Comparison of ENCODE assay signal across 8 cellular contexts in genomic region chr12:49903700-49904423, GRCh38. TPM values are rescaled to one million over a fixed set of nuclear protein-coding genes. Genes with fewer than 3 reads are reported as not detected.
A peak's percentile ranks its signal among the peaks of the same experiment; 100 is the strongest.
DNase-seq lines count a peak whose midpoint lies in the region; ATAC-seq and TF ChIP-seq lines count a peak whose summit lies in the region.

FAIM2 (minus strand) TSS chr12:49903900; CDS start chr12:49903792, 108 bp downstream.

- H3K27ac ChIP-seq in lung (ENCODE audit: low read depth in 1 of 2, low read length in 1 of 2) = no peak within 1 kb of the TSS

- peak; percentile 49 for ATAC-seq in lung (ENCODE audit: insufficient read depth, low FRiP score)
- no peak for ATAC-seq in GM21390 (IDR thresholded peaks at IDR 0.05; ENCODE audit: unreplicated experiment)
- no peak for ATAC-seq in GM19452 (IDR thresholded peaks at IDR 0.05; ENCODE audit: unreplicated experiment)

- no peaks in the 10 kb centered on the region for H3K27me3 ChIP-seq in lung (ENCODE audit: control insufficient read depth, insufficient read depth)

- H3K4me3 ChIP-seq in lung = no peak within 1 kb of the TSS

- peak; percentile 84 to 91 (median 90) for DNase-seq in NCI-H1417 (lab: John Stamatoyannopoulos, UW)
- DNase-seq in NCI-H1417 treated with DMSO at 0.1 percent for 48 hours (lab: John Stamatoyannopoulos, UW) = no peak
- peak in 3 of 4 experiments; percentile 16 to 28 (median 23) for DNase-seq in activated CD4-positive, CD25-positive, alpha-beta regulatory T cell (lab: John Stamatoyannopoulos, UW)
- peak; percentile 95 for DNase-seq in cerebellum (ENCODE audit: low spot score)
- DNase-seq in lung (ENCODE audit: low spot score) = no peak
- DNase-seq in stimulated activated CD8-positive, alpha-beta memory T cell treated with anti-CD3 and anti-CD28 coated beads, Interleukin-12 subunit alpha, Interleukin-12 subunit beta, amount 100 ng/mL, for 4 hours (ENCODE audit: low read depth) = peak; percentile 24

- no peaks in the 10 kb centered on the region for H3K9me3 ChIP-seq in lung (ENCODE audit: control insufficient read depth in 2 of 2, insufficient read depth in 1 of 2, low read length in 1 of 2)

- TF ChIP-seq CTCF in lung (IDR thresholded peaks at IDR 0.05; ENCODE audit: control extremely low read depth, extremely low read depth) = no peak

- WGBS in lung, 2 donors = 9 to 10% methylated on average over 26 to 51 of the region's 56 CpGs

- H3K4me1 ChIP-seq in lung (ENCODE audit: control insufficient read depth in 2 of 2, insufficient read depth in 2 of 2, low read length in 2 of 2) = no peaks in the 10 kb centered on the region

- H3K36me3 ChIP-seq in lung (ENCODE audit: control insufficient read depth in 2 of 2, insufficient read depth in 2 of 2, low read length in 2 of 2) = no peaks in the 10 kb centered on the region

RNA-seq across cellular contexts. Expression of gene FAIM2, which starts in this region (rescaled TPM):
- 14.1 TPM for total RNA-seq in cerebellum
- 1 to 10 TPM in 1 of 2 donors, under 1 TPM in 1; 0.57 to 1.4 TPM for total RNA-seq in lung
- polyA plus RNA-seq in lung = under 1 TPM; 0.46 to 0.53 TPM

Comparison
In these comparisons a context has a peak if more than half of its experiments do, and no peak if none do; other contexts are left out.
1. DNase-seq: peak in NCI-H1417 (3 of 3), activated CD4-positive, CD25-positive, alpha-beta regulatory T cell (3 of 4), cerebellum (single experiment) and stimulated activated CD8-positive, alpha-beta memory T cell treated with anti-CD3 and anti-CD28 coated beads, Interleukin-12 subunit alpha, Interleukin-12 subunit beta, amount 100 ng/mL, for 4 hours (single experiment); none in NCI-H1417 treated with DMSO at 0.1 percent for 48 hours (single experiment) and lung (single experiment).